ENCODE assay signal across 8 cellular contexts in the genomic region with DNA sequence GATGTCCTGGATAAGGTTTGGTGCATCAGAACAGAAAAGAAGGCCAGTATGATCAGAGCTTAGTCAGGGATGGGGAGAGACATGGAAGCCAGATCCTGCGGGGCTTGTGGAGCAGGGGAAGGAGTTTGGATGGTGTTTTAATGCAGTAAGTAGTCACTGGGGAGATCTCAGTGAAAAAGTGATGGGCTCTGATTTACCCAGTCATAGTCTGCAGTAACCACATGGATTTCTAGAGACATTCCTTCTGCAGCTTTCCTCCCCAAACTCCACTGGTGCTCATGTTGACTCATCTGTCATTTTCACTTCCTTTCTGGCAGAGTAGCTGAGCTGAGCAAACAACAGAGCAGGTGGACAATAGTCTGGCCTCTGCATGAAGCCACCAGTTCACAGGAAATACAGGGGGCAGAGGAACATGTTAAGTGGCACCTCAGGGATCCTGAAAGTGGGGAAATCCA.
DNase-seq lines count a peak whose midpoint lies in the region; ATAC-seq and TF ChIP-seq lines count a peak whose summit lies in the region.

No MANE protein-coding gene starts in this region.

- H3K4me3 ChIP-seq in NB4 (ENCODE audit: low read depth, low read length) (no peak overlapping the region), adipocyte (ENCODE audit: low read length) (no peak overlapping the region)

- no peaks in the 10 kb centered on the region for H3K27me3 Mint-ChIP-seq in memory B cell

- no peak for TF ChIP-seq POLR2A in NB4 (IDR thresholded peaks at IDR 0.05; ENCODE audit: extremely low read depth, insufficient read length)

- H3K4me3 Mint-ChIP-seq in memory B cell: peak overlapping the region; percentile 50

- peaks cover 24% of the 10 kb centered on the region for H3K36me3 Mint-ChIP-seq in memory B cell

- no peak overlapping the region for H3K9ac ChIP-seq in adipocyte (ENCODE audit: low read length)

- no peaks in the 10 kb centered on the region for H3K9me3 ChIP-seq in adipocyte (ENCODE audit: control insufficient read depth, low read length)

- H3K4me1 Mint-ChIP-seq in memory B cell: peaks cover 21% of the 10 kb centered on the region

- intact Hi-C loops in cardiac septum (cut with DNase I): no loop called here

- no peaks in the 10 kb centered on the region for H3K36me3 ChIP-seq in adipocyte (ENCODE audit: control insufficient read depth, insufficient read depth, low read length, severe bottlenecking)

- peaks cover 3% of the 10 kb centered on the region for H3K4me1 ChIP-seq in adipocyte (ENCODE audit: control insufficient read depth, insufficient read depth, low read length)

- no peaks in the 10 kb centered on the region for H3K9me3 Mint-ChIP-seq in memory B cell

- peak overlapping the region; percentile 84 for H3K27ac Mint-ChIP-seq in memory B cell

- peak; percentile 77 for ATAC-seq in GM21825 (IDR thresholded peaks at IDR 0.05; ENCODE audit: unreplicated experiment)
- peak; percentile 78 for ATAC-seq in memory B cell (ENCODE audit: low read depth)
- no peak for ATAC-seq in GM18867 (IDR thresholded peaks at IDR 0.05; ENCODE audit: unreplicated experiment)

- no peak for TF ChIP-seq CTCF in NB4 (IDR thresholded peaks at IDR 0.05; ENCODE audit: low read depth, low read length)

- H3K27me3 ChIP-seq in adipocyte (replicated peaks; ENCODE audit: control insufficient read depth, insufficient read depth, low read length): no peaks in the 10 kb centered on the region

- DNase-seq in EH (ENCODE audit: low read depth): peak; percentile 93
- DNase-seq in NB4 (ENCODE audit: low read depth): peak; percentile 23
- DNase-seq in adipocyte (ENCODE audit: low read depth): peak; percentile 58
- DNase-seq in memory B cell (ENCODE audit: low spot score in 2 of 2): no peak
- DNase-seq in OCI-M2 (lab: John Stamatoyannopoulos, UW; ENCODE audit: unreplicated experiment): no peak
- DNase-seq in cardiac septum (ENCODE audit: low spot score): no peak

Comparison
In these comparisons a context has a peak if more than half of its experiments do, and no peak if none do; other contexts are left out.
1. DNase-seq: peak in EH (single experiment), NB4 (single experiment) and adipocyte (single experiment); none in memory B cell (0 of 2), OCI-M2 (single experiment) and cardiac septum (single experiment).